In genomic region chr1:2349821-2350220, GRCh38 we compare ENCODE assay signal across 16 cellular contexts.
"Had no signal": no experiment of that assay in that cellular context is flagged by ENCODE, and none has a peak within 500 bp of the region (broad histone marks: within the 10 kb centered on the region; RNA-seq: fewer than 3 reads in every experiment).

No MANE protein-coding gene starts in this region.

- H3K9me3 ChIP-seq: pancreas, thyroid gland had no signal

- H3K4me3 ChIP-seq: coronary artery, pancreas, thyroid gland had no signal

- H3K4me1 ChIP-seq: foreskin keratinocyte, pancreas, thyroid gland had no signal

- DNase-seq: activated CD4-positive, alpha-beta T cell treated with anti-CD3 and anti-CD28 coated beads, Interleukin-2, amount 10 ng/mL, durations not matched to agents 7 days and 5 days; activated CD4-positive, CD25-positive, alpha-beta regulatory T cell; activated CD8-positive, alpha-beta T cell treated with anti-CD3 and anti-CD28 coated beads, Interleukin-2, amount 10 ng/mL, durations not matched to agents 7 days and 5 days; activated naive CD4-positive, alpha-beta T cell treated with anti-CD3 and anti-CD28 coated beads for 36 hours; activated T-cell treated with anti-CD3 and anti-CD28 coated beads, Interleukin-2, amount 50 U/mL, for 24 hours; foreskin keratinocyte; hippocampal formation; stimulated activated CD4-positive, alpha-beta T cell treated with anti-CD3 and anti-CD28 coated beads, Interleukin-12 subunit alpha, Interleukin-12 subunit beta, amount 100 ng/mL, for 4 hours; stimulated activated CD4-positive, alpha-beta T cell treated with anti-CD3 and anti-CD28 coated beads, Interleukin-1b, Interleukin-23, amount 100 ng/mL, for 48 hours; stimulated activated CD8-positive, alpha-beta memory T cell treated with anti-CD3 and anti-CD28 coated beads, Interleukin-4, amount 100 ng/mL, for 48 hours; stimulated activated naive CD4-positive, alpha-beta T cell; SW 1271; thyroid gland had no signal

- ATAC-seq: activated CD8-positive, alpha-beta T cell treated with anti-CD3 and anti-CD28 coated beads, Interleukin-2, amount 10 ng/mL, durations not matched to agents 7 days and 5 days; foreskin keratinocyte; left lobe of liver; pancreas had no signal

- H3K36me3 ChIP-seq: pancreas, thyroid gland had no signal

- H3K27me3 ChIP-seq: pancreas, thyroid gland had no signal

- H3K27ac ChIP-seq: coronary artery, foreskin keratinocyte, pancreas, thyroid gland had no signal
